1 cellular context compared by ENCODE assay signal in the genomic region with DNA sequence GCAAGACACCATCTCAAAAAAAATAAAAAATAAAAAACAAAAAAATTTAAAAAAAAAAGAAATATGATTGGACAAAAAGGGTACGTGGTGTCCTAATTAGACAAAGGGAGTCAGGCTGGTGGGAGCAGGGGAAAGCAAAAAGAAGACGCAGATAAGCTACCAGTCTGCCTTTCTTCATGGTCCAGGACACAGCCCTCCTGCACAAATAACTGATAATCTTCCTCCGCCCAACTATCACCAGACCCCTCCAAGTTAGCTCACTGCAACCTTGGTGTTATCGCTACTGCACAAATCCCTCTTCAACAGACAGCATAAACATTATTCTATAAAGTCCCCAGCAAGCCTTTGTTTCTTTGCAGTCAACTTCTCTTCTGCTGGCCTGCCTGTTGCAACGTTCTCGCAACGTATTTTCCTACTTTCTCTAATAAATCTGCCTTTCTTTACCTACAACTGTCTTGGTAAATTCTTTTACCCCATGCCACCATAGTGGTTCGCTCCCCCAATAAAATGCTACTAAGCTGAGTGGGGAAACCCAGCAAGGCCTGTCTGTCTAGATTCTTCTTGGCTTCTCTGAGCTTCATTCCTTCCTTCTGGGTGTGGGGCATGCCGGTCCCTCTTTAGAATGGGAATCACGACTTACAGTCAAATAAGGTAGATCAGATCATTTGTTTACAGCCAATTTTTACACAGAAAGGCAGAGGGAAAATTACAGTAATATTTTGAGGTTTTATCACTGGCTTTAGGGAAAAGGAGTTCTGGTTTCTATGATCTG.
TF ChIP-seq lines count a peak whose summit lies in the region.

No MANE protein-coding gene starts in this region.

TF ChIP-seq in GM23338, 12 proteins besides CTCF, POLR2A, EP300 and RAD21:
- TF ChIP-seq, protein P1, sequence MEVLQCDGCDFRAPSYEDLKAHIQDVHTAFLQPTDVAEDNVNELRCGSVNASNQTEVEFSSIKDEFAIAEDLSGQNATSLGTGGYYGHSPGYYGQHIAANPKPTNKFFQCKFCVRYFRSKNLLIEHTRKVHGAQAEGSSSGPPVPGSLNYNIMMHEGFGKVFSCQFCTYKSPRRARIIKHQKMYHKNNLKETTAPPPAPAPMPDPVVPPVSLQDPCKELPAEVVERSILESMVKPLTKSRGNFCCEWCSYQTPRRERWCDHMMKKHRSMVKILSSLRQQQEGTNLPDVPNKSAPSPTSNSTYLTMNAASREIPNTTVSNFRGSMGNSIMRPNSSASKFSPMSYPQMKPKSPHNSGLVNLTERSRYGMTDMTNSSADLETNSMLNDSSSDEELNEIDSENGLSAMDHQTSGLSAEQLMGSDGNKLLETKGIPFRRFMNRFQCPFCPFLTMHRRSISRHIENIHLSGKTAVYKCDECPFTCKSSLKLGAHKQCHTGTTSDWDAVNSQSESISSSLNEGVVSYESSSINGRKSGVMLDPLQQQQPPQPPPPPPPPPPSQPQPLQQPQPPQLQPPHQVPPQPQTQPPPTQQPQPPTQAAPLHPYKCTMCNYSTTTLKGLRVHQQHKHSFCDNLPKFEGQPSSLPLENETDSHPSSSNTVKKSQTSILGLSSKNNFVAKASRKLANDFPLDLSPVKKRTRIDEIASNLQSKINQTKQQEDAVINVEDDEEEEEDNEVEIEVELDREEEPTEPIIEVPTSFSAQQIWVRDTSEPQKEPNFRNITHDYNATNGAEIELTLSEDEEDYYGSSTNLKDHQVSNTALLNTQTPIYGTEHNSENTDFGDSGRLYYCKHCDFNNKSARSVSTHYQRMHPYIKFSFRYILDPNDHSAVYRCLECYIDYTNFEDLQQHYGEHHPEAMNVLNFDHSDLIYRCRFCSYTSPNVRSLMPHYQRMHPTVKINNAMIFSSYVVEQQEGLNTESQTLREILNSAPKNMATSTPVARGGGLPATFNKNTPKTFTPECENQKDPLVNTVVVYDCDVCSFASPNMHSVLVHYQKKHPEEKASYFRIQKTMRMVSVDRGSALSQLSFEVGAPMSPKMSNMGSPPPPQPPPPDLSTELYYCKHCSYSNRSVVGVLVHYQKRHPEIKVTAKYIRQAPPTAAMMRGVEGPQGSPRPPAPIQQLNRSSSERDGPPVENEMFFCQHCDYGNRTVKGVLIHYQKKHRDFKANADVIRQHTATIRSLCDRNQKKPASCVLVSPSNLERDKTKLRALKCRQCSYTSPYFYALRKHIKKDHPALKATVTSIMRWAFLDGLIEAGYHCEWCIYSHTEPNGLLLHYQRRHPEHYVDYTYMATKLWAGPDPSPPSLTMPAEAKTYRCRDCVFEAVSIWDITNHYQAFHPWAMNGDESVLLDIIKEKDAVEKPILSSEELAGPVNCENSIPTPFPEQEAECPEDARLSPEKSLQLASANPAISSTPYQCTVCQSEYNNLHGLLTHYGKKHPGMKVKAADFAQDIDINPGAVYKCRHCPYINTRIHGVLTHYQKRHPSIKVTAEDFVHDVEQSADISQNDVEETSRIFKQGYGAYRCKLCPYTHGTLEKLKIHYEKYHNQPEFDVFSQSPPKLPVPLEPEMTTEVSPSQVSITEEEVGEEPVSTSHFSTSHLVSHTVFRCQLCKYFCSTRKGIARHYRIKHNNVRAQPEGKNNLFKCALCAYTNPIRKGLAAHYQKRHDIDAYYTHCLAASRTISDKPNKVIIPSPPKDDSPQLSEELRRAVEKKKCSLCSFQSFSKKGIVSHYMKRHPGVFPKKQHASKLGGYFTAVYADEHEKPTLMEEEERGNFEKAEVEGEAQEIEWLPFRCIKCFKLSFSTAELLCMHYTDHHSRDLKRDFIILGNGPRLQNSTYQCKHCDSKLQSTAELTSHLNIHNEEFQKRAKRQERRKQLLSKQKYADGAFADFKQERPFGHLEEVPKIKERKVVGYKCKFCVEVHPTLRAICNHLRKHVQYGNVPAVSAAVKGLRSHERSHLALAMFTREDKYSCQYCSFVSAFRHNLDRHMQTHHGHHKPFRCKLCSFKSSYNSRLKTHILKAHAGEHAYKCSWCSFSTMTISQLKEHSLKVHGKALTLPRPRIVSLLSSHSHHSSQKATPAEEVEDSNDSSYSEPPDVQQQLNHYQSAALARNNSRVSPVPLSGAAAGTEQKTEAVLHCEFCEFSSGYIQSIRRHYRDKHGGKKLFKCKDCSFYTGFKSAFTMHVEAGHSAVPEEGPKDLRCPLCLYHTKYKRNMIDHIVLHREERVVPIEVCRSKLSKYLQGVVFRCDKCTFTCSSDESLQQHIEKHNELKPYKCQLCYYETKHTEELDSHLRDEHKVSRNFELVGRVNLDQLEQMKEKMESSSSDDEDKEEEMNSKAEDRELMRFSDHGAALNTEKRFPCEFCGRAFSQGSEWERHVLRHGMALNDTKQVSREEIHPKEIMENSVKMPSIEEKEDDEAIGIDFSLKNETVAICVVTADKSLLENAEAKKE (CRISPR knock-in tag; IDR thresholded peaks at IDR 0.05): no peak
- TF ChIP-seq EZH2phosphoT487 (IDR thresholded peaks at IDR 0.05; ENCODE audit: unreplicated experiment): no peak
- TF ChIP-seq, protein P2, sequence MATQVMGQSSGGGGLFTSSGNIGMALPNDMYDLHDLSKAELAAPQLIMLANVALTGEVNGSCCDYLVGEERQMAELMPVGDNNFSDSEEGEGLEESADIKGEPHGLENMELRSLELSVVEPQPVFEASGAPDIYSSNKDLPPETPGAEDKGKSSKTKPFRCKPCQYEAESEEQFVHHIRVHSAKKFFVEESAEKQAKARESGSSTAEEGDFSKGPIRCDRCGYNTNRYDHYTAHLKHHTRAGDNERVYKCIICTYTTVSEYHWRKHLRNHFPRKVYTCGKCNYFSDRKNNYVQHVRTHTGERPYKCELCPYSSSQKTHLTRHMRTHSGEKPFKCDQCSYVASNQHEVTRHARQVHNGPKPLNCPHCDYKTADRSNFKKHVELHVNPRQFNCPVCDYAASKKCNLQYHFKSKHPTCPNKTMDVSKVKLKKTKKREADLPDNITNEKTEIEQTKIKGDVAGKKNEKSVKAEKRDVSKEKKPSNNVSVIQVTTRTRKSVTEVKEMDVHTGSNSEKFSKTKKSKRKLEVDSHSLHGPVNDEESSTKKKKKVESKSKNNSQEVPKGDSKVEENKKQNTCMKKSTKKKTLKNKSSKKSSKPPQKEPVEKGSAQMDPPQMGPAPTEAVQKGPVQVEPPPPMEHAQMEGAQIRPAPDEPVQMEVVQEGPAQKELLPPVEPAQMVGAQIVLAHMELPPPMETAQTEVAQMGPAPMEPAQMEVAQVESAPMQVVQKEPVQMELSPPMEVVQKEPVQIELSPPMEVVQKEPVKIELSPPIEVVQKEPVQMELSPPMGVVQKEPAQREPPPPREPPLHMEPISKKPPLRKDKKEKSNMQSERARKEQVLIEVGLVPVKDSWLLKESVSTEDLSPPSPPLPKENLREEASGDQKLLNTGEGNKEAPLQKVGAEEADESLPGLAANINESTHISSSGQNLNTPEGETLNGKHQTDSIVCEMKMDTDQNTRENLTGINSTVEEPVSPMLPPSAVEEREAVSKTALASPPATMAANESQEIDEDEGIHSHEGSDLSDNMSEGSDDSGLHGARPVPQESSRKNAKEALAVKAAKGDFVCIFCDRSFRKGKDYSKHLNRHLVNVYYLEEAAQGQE (IDR thresholded peaks at IDR 0.05; ENCODE audit: unreplicated experiment): no peak
- TF ChIP-seq POLR2AphosphoS5 (IDR thresholded peaks at IDR 0.05; ENCODE audit: low read depth): no peak
- TF ChIP-seq JUNB (IDR thresholded peaks at IDR 0.05; ENCODE audit: unreplicated experiment): no peak
